ENCODE assay signal across 8 cellular contexts in genomic region chr1:45864124-45864721, GRCh38.
DNase-seq lines count a peak whose midpoint lies in the region; TF ChIP-seq lines count a peak whose summit lies in the region.

No MANE protein-coding gene starts in this region.

- CTCF ChIA-PET in Caco-2 (lab: Charles Lee) = no interaction called here

- H3K79me2 ChIP-seq in osteoblast (ENCODE audit: insufficient read depth, low read length) = peaks cover 68% of the 10 kb centered on the region

- H2AFZ ChIP-seq in osteoblast (ENCODE audit: low read length) = no peak overlapping the region

- POLR2A ChIA-PET in Caco-2 (lab: Charles Lee) = no interaction called here

- H3K4me3 ChIP-seq in Caco-2 (ENCODE audit: low read depth, low read length) (no peak overlapping the region), colonic mucosa (peak overlapping the region; percentile 8), osteoblast (ENCODE audit: insufficient read depth, low read length) (peak overlapping the region; percentile 26)

- H3K27ac ChIP-seq in colonic mucosa = no peak overlapping the region
- no peak overlapping the region for H3K27ac ChIP-seq in osteoblast (ENCODE audit: low read depth, low read length)

- H3K9me3 Mint-ChIP-seq in Caco-2 (ENCODE audit: unreplicated experiment) = no peaks in the 10 kb centered on the region
- H3K9me3 Mint-ChIP-seq in T-helper 2 cell treated with Interferon-gamma antibody and Interleukin-4, amounts not matched to agents 5 μg/mL and 100 μg/mL, for 36 hours = peaks cover 1% of the 10 kb centered on the region

- peaks cover 30% of the 10 kb centered on the region for H3K4me1 Mint-ChIP-seq in Caco-2 (ENCODE audit: low read depth, unreplicated experiment)
- peaks cover 18% of the 10 kb centered on the region for H3K4me1 Mint-ChIP-seq in T-helper 2 cell treated with Interferon-gamma antibody and Interleukin-4, amounts not matched to agents 5 μg/mL and 100 μg/mL, for 36 hours (ENCODE audit: low read depth)

- peak overlapping the region; percentile 32 for H3K4me3 Mint-ChIP-seq in Caco-2 (ENCODE audit: unreplicated experiment)
- H3K4me3 Mint-ChIP-seq in T-helper 2 cell treated with Interferon-gamma antibody and Interleukin-4, amounts not matched to agents 5 μg/mL and 100 μg/mL, for 36 hours = no peak overlapping the region

- no TSS peak for BruUV-seq in Caco-2 (replicated peaks; lab: Mats Ljungman, UMichigan)

- H3K36me3 Mint-ChIP-seq in Caco-2 (ENCODE audit: insufficient read depth, unreplicated experiment) = peaks cover 4% of the 10 kb centered on the region
- peaks cover 6% of the 10 kb centered on the region for H3K36me3 Mint-ChIP-seq in T-helper 2 cell treated with Interferon-gamma antibody and Interleukin-4, amounts not matched to agents 5 μg/mL and 100 μg/mL, for 36 hours (ENCODE audit: low read depth)

- DNase-seq in Caco-2 = no peak
- peak; percentile 26 for DNase-seq in NCI-H2081 treated with DMSO at 0.1 percent for 48 hours (lab: John Stamatoyannopoulos, UW)
- no peak for DNase-seq in colonic mucosa
- no peak for DNase-seq in osteoblast (ENCODE audit: insufficient read length, low spot score, missing footprints)
- DNase-seq in NCI-H187 (lab: John Stamatoyannopoulos, UW) = no peak
- no peak for DNase-seq in HUDEP-2 (lab: John Stamatoyannopoulos, UW; ENCODE audit: unreplicated experiment in 76 of 76)
- no peak for DNase-seq in T-helper 2 cell treated with Interferon-gamma antibody and Interleukin-4, amounts not matched to agents 5 μg/mL and 100 μg/mL, for 36 hours (ENCODE audit: low spot score)
- DNase-seq in activated CD4-positive, CD25-positive, alpha-beta regulatory T cell treated with anti-CD3 and anti-CD28 coated beads, Interleukin-2, amount 50 U/mL, for 72 hours = no peak

- H3K9ac ChIP-seq in colonic mucosa (ENCODE audit: low read depth in 2 of 2, low read length in 2 of 2) = no peak overlapping the region

- H3K27me3 Mint-ChIP-seq in Caco-2 (ENCODE audit: insufficient read depth, unreplicated experiment) = no peaks in the 10 kb centered on the region
- no peaks in the 10 kb centered on the region for H3K27me3 Mint-ChIP-seq in T-helper 2 cell treated with Interferon-gamma antibody and Interleukin-4, amounts not matched to agents 5 μg/mL and 100 μg/mL, for 36 hours (ENCODE audit: low read depth)

- intact Hi-C loops in Caco-2 (cut with micrococcal nuclease; ENCODE audit: unreplicated experiment) = no loop called here
- intact Hi-C loops in colonic mucosa (cut with DNase I) = no loop called here

- H3K27me3 ChIP-seq in Caco-2 (replicated peaks; ENCODE audit: control insufficient read depth, insufficient read depth, low read length) = no peaks in the 10 kb centered on the region
- H3K27me3 ChIP-seq in colonic mucosa = no peaks in the 10 kb centered on the region
- H3K27me3 ChIP-seq in osteoblast (ENCODE audit: insufficient read depth, low read length) = no peaks in the 10 kb centered on the region

- TF ChIP-seq CTCF in Caco-2 (IDR thresholded peaks at IDR 0.05; ENCODE audit: insufficient read depth in 1 of 2, low read depth in 1 of 2, low read length in 1 of 2, severe bottlenecking in 1 of 2, unreplicated experiment in 1 of 2) (no peak), colonic mucosa (IDR thresholded peaks at IDR 0.05) (no peak), osteoblast (IDR thresholded peaks at IDR 0.05; ENCODE audit: extremely low read depth, low read depth, low read length) (no peak)

- H3K4me1 ChIP-seq in Caco-2 (peaks cover 26% of the 10 kb centered on the region), colonic mucosa (peaks cover 10% of the 10 kb centered on the region), osteoblast (ENCODE audit: insufficient read depth, low read length) (no peaks in the 10 kb centered on the region)

- no peaks in the 10 kb centered on the region for H4K20me1 ChIP-seq in osteoblast (ENCODE audit: insufficient read depth, low read length)

- H3K9me3 ChIP-seq in Caco-2 (no peaks in the 10 kb centered on the region), colonic mucosa (no peaks in the 10 kb centered on the region), osteoblast (ENCODE audit: low read depth, low read length) (no peaks in the 10 kb centered on the region)

- H3K36me3 ChIP-seq in Caco-2 (ENCODE audit: control insufficient read depth, insufficient read depth, low read length) (no peaks in the 10 kb centered on the region), colonic mucosa (no peaks in the 10 kb centered on the region), osteoblast (ENCODE audit: insufficient read depth, low read length) (no peaks in the 10 kb centered on the region)

- H3K27ac Mint-ChIP-seq in Caco-2 (ENCODE audit: unreplicated experiment) = no peak overlapping the region
- H3K27ac Mint-ChIP-seq in T-helper 2 cell treated with Interferon-gamma antibody and Interleukin-4, amounts not matched to agents 5 μg/mL and 100 μg/mL, for 36 hours = no peak overlapping the region

- H3K4me2 ChIP-seq in osteoblast (ENCODE audit: insufficient read depth, low read length) = peak overlapping the region; percentile 31
